ENCODE assay signal across 2 cellular contexts in the genomic region with DNA sequence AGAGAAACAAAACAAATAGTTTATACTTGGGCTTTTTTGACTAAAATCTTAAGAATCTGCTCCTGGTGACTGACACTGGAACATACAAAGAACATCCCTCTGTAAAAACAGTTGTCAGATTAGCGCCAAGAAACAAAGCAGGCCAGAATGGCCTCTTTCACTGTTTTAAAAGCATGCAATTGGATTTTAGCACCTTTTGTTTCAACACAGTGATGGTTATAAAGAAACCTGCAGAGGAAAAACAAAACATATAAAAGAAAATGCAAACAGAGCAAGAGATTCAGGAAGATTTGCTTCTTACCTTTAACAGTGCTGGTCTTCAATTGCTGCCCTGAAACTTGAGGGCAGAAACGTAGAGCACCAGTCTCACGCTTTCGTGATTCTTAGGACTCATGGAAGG.
TF ChIP-seq lines count a peak whose summit lies in the region.

No MANE protein-coding gene starts in this region.

TF ChIP-seq in GM23338, 12 proteins besides CTCF, POLR2A, EP300 and RAD21 (continues in another document):
- no peak for TF ChIP-seq JUNB (IDR thresholded peaks at IDR 0.05; ENCODE audit: unreplicated experiment)
- TF ChIP-seq, protein P1, sequence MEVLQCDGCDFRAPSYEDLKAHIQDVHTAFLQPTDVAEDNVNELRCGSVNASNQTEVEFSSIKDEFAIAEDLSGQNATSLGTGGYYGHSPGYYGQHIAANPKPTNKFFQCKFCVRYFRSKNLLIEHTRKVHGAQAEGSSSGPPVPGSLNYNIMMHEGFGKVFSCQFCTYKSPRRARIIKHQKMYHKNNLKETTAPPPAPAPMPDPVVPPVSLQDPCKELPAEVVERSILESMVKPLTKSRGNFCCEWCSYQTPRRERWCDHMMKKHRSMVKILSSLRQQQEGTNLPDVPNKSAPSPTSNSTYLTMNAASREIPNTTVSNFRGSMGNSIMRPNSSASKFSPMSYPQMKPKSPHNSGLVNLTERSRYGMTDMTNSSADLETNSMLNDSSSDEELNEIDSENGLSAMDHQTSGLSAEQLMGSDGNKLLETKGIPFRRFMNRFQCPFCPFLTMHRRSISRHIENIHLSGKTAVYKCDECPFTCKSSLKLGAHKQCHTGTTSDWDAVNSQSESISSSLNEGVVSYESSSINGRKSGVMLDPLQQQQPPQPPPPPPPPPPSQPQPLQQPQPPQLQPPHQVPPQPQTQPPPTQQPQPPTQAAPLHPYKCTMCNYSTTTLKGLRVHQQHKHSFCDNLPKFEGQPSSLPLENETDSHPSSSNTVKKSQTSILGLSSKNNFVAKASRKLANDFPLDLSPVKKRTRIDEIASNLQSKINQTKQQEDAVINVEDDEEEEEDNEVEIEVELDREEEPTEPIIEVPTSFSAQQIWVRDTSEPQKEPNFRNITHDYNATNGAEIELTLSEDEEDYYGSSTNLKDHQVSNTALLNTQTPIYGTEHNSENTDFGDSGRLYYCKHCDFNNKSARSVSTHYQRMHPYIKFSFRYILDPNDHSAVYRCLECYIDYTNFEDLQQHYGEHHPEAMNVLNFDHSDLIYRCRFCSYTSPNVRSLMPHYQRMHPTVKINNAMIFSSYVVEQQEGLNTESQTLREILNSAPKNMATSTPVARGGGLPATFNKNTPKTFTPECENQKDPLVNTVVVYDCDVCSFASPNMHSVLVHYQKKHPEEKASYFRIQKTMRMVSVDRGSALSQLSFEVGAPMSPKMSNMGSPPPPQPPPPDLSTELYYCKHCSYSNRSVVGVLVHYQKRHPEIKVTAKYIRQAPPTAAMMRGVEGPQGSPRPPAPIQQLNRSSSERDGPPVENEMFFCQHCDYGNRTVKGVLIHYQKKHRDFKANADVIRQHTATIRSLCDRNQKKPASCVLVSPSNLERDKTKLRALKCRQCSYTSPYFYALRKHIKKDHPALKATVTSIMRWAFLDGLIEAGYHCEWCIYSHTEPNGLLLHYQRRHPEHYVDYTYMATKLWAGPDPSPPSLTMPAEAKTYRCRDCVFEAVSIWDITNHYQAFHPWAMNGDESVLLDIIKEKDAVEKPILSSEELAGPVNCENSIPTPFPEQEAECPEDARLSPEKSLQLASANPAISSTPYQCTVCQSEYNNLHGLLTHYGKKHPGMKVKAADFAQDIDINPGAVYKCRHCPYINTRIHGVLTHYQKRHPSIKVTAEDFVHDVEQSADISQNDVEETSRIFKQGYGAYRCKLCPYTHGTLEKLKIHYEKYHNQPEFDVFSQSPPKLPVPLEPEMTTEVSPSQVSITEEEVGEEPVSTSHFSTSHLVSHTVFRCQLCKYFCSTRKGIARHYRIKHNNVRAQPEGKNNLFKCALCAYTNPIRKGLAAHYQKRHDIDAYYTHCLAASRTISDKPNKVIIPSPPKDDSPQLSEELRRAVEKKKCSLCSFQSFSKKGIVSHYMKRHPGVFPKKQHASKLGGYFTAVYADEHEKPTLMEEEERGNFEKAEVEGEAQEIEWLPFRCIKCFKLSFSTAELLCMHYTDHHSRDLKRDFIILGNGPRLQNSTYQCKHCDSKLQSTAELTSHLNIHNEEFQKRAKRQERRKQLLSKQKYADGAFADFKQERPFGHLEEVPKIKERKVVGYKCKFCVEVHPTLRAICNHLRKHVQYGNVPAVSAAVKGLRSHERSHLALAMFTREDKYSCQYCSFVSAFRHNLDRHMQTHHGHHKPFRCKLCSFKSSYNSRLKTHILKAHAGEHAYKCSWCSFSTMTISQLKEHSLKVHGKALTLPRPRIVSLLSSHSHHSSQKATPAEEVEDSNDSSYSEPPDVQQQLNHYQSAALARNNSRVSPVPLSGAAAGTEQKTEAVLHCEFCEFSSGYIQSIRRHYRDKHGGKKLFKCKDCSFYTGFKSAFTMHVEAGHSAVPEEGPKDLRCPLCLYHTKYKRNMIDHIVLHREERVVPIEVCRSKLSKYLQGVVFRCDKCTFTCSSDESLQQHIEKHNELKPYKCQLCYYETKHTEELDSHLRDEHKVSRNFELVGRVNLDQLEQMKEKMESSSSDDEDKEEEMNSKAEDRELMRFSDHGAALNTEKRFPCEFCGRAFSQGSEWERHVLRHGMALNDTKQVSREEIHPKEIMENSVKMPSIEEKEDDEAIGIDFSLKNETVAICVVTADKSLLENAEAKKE (CRISPR knock-in tag; IDR thresholded peaks at IDR 0.05): no peak
- TF ChIP-seq STAT1 (IDR thresholded peaks at IDR 0.05; ENCODE audit: unreplicated experiment): no peak
- TF ChIP-seq CREB1 (CRISPR knock-in tag; IDR thresholded peaks at IDR 0.05; ENCODE audit: low read depth): no peak
- TF ChIP-seq, protein P2, sequence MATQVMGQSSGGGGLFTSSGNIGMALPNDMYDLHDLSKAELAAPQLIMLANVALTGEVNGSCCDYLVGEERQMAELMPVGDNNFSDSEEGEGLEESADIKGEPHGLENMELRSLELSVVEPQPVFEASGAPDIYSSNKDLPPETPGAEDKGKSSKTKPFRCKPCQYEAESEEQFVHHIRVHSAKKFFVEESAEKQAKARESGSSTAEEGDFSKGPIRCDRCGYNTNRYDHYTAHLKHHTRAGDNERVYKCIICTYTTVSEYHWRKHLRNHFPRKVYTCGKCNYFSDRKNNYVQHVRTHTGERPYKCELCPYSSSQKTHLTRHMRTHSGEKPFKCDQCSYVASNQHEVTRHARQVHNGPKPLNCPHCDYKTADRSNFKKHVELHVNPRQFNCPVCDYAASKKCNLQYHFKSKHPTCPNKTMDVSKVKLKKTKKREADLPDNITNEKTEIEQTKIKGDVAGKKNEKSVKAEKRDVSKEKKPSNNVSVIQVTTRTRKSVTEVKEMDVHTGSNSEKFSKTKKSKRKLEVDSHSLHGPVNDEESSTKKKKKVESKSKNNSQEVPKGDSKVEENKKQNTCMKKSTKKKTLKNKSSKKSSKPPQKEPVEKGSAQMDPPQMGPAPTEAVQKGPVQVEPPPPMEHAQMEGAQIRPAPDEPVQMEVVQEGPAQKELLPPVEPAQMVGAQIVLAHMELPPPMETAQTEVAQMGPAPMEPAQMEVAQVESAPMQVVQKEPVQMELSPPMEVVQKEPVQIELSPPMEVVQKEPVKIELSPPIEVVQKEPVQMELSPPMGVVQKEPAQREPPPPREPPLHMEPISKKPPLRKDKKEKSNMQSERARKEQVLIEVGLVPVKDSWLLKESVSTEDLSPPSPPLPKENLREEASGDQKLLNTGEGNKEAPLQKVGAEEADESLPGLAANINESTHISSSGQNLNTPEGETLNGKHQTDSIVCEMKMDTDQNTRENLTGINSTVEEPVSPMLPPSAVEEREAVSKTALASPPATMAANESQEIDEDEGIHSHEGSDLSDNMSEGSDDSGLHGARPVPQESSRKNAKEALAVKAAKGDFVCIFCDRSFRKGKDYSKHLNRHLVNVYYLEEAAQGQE (IDR thresholded peaks at IDR 0.05; ENCODE audit: unreplicated experiment): no peak
- no peak for TF ChIP-seq ZNF331 (CRISPR knock-in tag; IDR thresholded peaks at IDR 0.05; ENCODE audit: low read depth)
- TF ChIP-seq NANOG (IDR thresholded peaks at IDR 0.05; ENCODE audit: borderline replicate concordance): no peak
- no peak for TF ChIP-seq POLR2AphosphoS5 (IDR thresholded peaks at IDR 0.05; ENCODE audit: low read depth)
- TF ChIP-seq EZH2phosphoT487 (IDR thresholded peaks at IDR 0.05; ENCODE audit: unreplicated experiment): no peak
- no peak for TF ChIP-seq ZNF114 (CRISPR knock-in tag; IDR thresholded peaks at IDR 0.05)

TF ChIP-seq in H1, 55 proteins besides CTCF, POLR2A, EP300 and RAD21:
- no peak for TF ChIP-seq RXRA (IDR thresholded peaks at IDR 0.05; ENCODE audit: insufficient read depth, low read depth, low read length)
- TF ChIP-seq RNF2 (IDR thresholded peaks at IDR 0.05; ENCODE audit: borderline replicate concordance, low read depth, low read length, missing control alignments, poor library complexity, severe bottlenecking): no peak
- TF ChIP-seq CHD1 (IDR thresholded peaks at IDR 0.05; ENCODE audit: low read depth, low read length): no peak
- TF ChIP-seq TAF7 (optimal IDR thresholded peaks at IDR 0.05; ENCODE audit: borderline replicate concordance, low read depth, low read length): no peak
- TF ChIP-seq TBP (IDR thresholded peaks at IDR 0.05; ENCODE audit: low read depth, low read length): no peak
- TF ChIP-seq HDAC6 (IDR thresholded peaks at IDR 0.05; ENCODE audit: low read depth, low read length): no peak
- TF ChIP-seq, protein P3, sequence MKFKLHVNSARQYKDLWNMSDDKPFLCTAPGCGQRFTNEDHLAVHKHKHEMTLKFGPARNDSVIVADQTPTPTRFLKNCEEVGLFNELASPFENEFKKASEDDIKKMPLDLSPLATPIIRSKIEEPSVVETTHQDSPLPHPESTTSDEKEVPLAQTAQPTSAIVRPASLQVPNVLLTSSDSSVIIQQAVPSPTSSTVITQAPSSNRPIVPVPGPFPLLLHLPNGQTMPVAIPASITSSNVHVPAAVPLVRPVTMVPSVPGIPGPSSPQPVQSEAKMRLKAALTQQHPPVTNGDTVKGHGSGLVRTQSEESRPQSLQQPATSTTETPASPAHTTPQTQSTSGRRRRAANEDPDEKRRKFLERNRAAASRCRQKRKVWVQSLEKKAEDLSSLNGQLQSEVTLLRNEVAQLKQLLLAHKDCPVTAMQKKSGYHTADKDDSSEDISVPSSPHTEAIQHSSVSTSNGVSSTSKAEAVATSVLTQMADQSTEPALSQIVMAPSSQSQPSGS (IDR thresholded peaks at IDR 0.05; ENCODE audit: low read length): no peak
- TF ChIP-seq JUND (IDR thresholded peaks at IDR 0.05; ENCODE audit: low read length): no peak
- no peak for TF ChIP-seq KDM1A (IDR thresholded peaks at IDR 0.05; ENCODE audit: borderline replicate concordance, low read length)
- TF ChIP-seq CBX5 (IDR thresholded peaks at IDR 0.05; ENCODE audit: low read depth, low read length): no peak
